In the genomic region with DNA sequence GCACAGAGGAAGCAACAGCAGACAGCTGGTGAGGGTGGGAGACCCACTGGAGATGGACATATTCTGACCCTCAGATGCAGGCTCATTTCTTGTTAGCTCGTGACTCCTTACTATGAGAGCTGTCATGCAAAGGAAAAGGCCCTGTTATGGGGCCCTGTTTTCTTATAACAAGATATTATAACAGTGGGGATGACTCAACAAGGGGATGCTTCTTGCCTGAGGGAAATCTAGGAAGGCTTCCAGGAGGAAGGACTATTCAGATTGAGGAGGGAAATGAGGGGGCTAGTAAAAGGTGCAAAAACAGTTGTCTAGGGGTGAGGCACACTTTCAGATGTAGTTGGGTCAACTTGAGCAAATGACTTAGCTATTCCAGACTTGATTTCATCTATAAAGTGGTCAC, we compare ENCODE assay signal across 18 cellular contexts.
DNase-seq lines count a peak whose midpoint lies in the region; ATAC-seq and TF ChIP-seq lines count a peak whose summit lies in the region.
"Had no signal": no experiment of that assay in that cellular context is flagged by ENCODE, and none has a peak within 500 bp of the region (broad histone marks: within the 10 kb centered on the region; RNA-seq: fewer than 3 reads in every experiment).

No MANE protein-coding gene starts in this region.

- no peak overlapping the region for H2AFZ ChIP-seq in GM23338

- H3K9me3 ChIP-seq in RWPE2 (ENCODE audit: severe bottlenecking) (no peaks in the 10 kb centered on the region), mesodermal cell (ENCODE audit: control insufficient read depth, low read length) (no peaks in the 10 kb centered on the region), tibial artery (no peaks in the 10 kb centered on the region)
- H3K9me3 ChIP-seq: breast epithelium, esophagus squamous epithelium had no signal

- ATAC-seq in GM23338 (no peak), RWPE2 (ENCODE audit: low read depth) (no peak), GM21423 (IDR thresholded peaks at IDR 0.05; ENCODE audit: unreplicated experiment) (no peak), HG03135 (IDR thresholded peaks at IDR 0.05; ENCODE audit: unreplicated experiment) (no peak), GM21576 (IDR thresholded peaks at IDR 0.05; ENCODE audit: unreplicated experiment) (no peak)

- H3K4me3 ChIP-seq in GM23338 (no peak overlapping the region), RWPE2 (ENCODE audit: severe bottlenecking) (no peak overlapping the region), mesodermal cell (ENCODE audit: extremely low read depth, insufficient read depth, low read length, poor library complexity, severe bottlenecking) (no peak overlapping the region), tibial artery (no peak overlapping the region)
- H3K4me3 ChIP-seq: dorsolateral prefrontal cortex, esophagus squamous epithelium, GM12878 had no signal

- no peak overlapping the region for H3K27ac Mint-ChIP-seq in GM23338
- H3K27ac Mint-ChIP-seq: stimulated activated naive CD8-positive, alpha-beta T cell treated with anti-CD3 and anti-CD28 coated beads, Interleukin-15, Interleukin-2, amounts not matched to agents 100 ng/mL and 50 ng/mL, for 24 hours had no signal

- H3K4me3 Mint-ChIP-seq in GM23338 = no peak overlapping the region; the same call in 2 of the 3 replicates
- H3K4me3 Mint-ChIP-seq: stimulated activated naive CD8-positive, alpha-beta T cell treated with anti-CD3 and anti-CD28 coated beads, Interleukin-15, Interleukin-2, amounts not matched to agents 100 ng/mL and 50 ng/mL, for 24 hours had no signal

- H3K36me3 ChIP-seq in GM23338 (ENCODE audit: insufficient read depth) = no peaks in the 10 kb centered on the region
- no peaks in the 10 kb centered on the region; the same call in 1 of the 2 replicates for H3K36me3 ChIP-seq in RWPE2 (ENCODE audit: low read depth)
- peaks cover 18% of the 10 kb centered on the region for H3K36me3 ChIP-seq in mesodermal cell (ENCODE audit: control insufficient read depth, insufficient read depth, low read length)
- H3K36me3 ChIP-seq in tibial artery = no peaks in the 10 kb centered on the region
- H3K36me3 ChIP-seq: breast epithelium had no signal

- H3K4me1 ChIP-seq in GM23338 (ENCODE audit: insufficient read depth) (peaks cover 38% of the 10 kb centered on the region), RWPE2 (ENCODE audit: insufficient read depth, poor library complexity, severe bottlenecking) (peaks cover 32% of the 10 kb centered on the region), mesodermal cell (ENCODE audit: control insufficient read depth, insufficient read depth, low read length, poor library complexity, severe bottlenecking) (peaks cover 36% of the 10 kb centered on the region), tibial artery (peaks cover 4 to 83% (median 72%) of the 10 kb centered on the region in 4 donors)

- peaks cover 48% of the 10 kb centered on the region for H3K79me2 ChIP-seq in GM23338 (replicated peaks; ENCODE audit: insufficient read depth)

- peaks cover 19% of the 10 kb centered on the region for H4K20me1 ChIP-seq in GM23338 (replicated peaks; ENCODE audit: insufficient read depth)

- TF ChIP-seq CTCF in GM23338 (conservative IDR thresholded peaks at IDR 0.05; ENCODE audit: low read depth in 2 of 2) = no peak
- no peak for TF ChIP-seq CTCF in RWPE2 (IDR thresholded peaks at IDR 0.05; ENCODE audit: poor library complexity, severe bottlenecking)
- no peak for TF ChIP-seq CTCF in tibial artery (IDR thresholded peaks at IDR 0.05)

- WGBS in mesodermal cell (ENCODE audit: insufficient coverage in 2 of 2), 2 experiments = 89% methylated on average over 1 of the region's 1 CpG; no CpG with 5 or more reads in 1 of the 2 experiments

- H3K27me3 Mint-ChIP-seq in GM23338 (ENCODE audit: insufficient read depth, low read depth, poor library complexity) = peaks cover 18% of the 10 kb centered on the region

- intact Hi-C loops in tibial artery (cut with DNase I; ENCODE audit: low total_unique reads) = no loop called here

- no peak overlapping the region for H3K27ac ChIP-seq in GM23338 (ENCODE audit: low read depth)
- peak overlapping the region; percentile 65 for H3K27ac ChIP-seq in RWPE2 (ENCODE audit: poor library complexity, severe bottlenecking)
- peak overlapping the region; percentile 12 for H3K27ac ChIP-seq in mesodermal cell (ENCODE audit: low read depth, low read length, severe bottlenecking)
- H3K27ac ChIP-seq in tibial artery = peak overlapping the region; percentile 91 to 93

- H3K4me1 Mint-ChIP-seq in GM23338 = peaks cover 57% of the 10 kb centered on the region

- H3K9me2 ChIP-seq in GM23338 (ENCODE audit: insufficient read depth) = no peaks in the 10 kb centered on the region

- H3K36me3 Mint-ChIP-seq in GM23338 (ENCODE audit: low read depth) = no peaks in the 10 kb centered on the region
- H3K36me3 Mint-ChIP-seq: natural killer cell had no signal

- DNase-seq in GM23338 (ENCODE audit: low spot score) (no peak), RWPE2 (ENCODE audit: low spot score) (no peak), tibial artery (no peak)
- no peak for DNase-seq in activated CD4-positive, CD25-positive, alpha-beta regulatory T cell treated with anti-CD3 and anti-CD28 coated beads, Interleukin-2, amount 50 U/mL, for 72 hours
- DNase-seq: activated CD4-positive, alpha-beta T cell treated with anti-CD3 and anti-CD28 coated beads, Interleukin-2, amount 50 U/mL, for 4 hours; activated naive CD4-positive, alpha-beta T cell treated with anti-CD3 and anti-CD28 coated beads, Interleukin-2, amount 50 U/mL, for 16 hours; dorsolateral prefrontal cortex; esophagus squamous epithelium; NCI-H1417; NCI-H2171 had no signal

- H3K9me3 Mint-ChIP-seq in GM23338 = no peaks in the 10 kb centered on the region
- H3K9me3 Mint-ChIP-seq: natural killer cell; stimulated activated naive CD8-positive, alpha-beta T cell treated with anti-CD3 and anti-CD28 coated beads, Interleukin-15, Interleukin-2, amounts not matched to agents 100 ng/mL and 50 ng/mL, for 24 hours had no signal

- H3K27me3 ChIP-seq in GM23338 (ENCODE audit: insufficient read depth) = 0 out of 2 replicates have a peak, but pooled peaks cover 8% of the 10 kb centered on the region
- no peaks in the 10 kb centered on the region for H3K27me3 ChIP-seq in RWPE2 (ENCODE audit: insufficient read depth, poor library complexity, severe bottlenecking)
- no peaks in the 10 kb centered on the region for H3K27me3 ChIP-seq in tibial artery
- H3K27me3 ChIP-seq: breast epithelium, dorsolateral prefrontal cortex, esophagus squamous epithelium had no signal

- H3F3A ChIP-seq in GM23338 (replicated peaks; ENCODE audit: low read depth) = peaks cover 7% of the 10 kb centered on the region

- 0 out of 2 replicates have a peak overlapping the region, but pooled peaks have one; percentile 83 for H3K4me2 ChIP-seq in GM23338

TF ChIP-seq in GM23338, 12 proteins besides CTCF, POLR2A, EP300 and RAD21 (continues in another document):
- TF ChIP-seq EZH2phosphoT487 (IDR thresholded peaks at IDR 0.05; ENCODE audit: unreplicated experiment) = no peak
- no peak for TF ChIP-seq EZH2 (IDR thresholded peaks at IDR 0.05; ENCODE audit: low read depth, unreplicated experiment)
- no peak for TF ChIP-seq CREB1 (CRISPR knock-in tag; IDR thresholded peaks at IDR 0.05; ENCODE audit: low read depth)
- TF ChIP-seq ZNF114 (CRISPR knock-in tag; IDR thresholded peaks at IDR 0.05) = no peak
- no peak for TF ChIP-seq STAT1 (IDR thresholded peaks at IDR 0.05; ENCODE audit: unreplicated experiment)
